Comparison of ENCODE assay signal across 1 cellular context in the genomic region with DNA sequence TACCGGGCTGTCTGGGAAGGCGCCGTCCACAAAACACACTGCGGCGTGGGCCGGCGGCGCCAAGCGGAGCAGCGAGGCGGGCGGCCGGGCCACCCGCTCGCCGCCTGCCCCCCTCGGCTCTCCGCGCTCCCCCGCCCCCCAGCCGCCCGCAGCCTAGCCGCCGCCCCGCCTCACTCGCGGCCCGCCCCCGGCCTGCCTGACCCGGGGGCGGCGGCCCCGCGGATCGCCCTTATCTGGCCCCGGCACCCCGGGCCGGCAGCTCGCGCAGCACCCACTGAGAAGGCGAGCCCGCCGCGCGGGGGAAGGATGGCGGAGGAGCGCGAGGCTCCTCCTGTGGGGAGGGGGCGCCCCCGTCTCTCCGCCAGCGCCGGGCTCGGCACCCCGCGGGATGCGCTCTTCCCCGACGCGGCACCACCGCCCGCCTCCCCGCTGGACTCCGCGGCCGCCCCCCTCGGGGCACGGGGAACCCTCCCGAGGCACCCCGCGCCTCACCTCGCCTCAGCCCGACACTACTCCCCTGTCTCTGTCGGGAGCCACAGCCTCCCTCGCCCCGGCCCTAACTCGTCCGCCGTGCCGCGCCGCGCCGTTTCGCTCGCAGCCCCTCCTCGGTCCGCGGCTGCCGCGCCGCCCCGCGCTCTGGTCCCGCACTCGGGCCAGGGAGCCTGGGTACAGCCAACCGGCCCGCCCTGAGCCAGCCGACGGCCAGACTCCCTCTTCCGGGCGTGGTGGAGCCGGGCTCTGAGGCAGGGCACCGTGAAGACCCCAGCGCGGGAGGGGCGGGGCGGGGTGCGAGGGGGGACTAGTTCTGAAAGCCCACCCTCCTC.
TF ChIP-seq lines count a peak whose summit lies in the region.

No MANE protein-coding gene starts in this region.

TF ChIP-seq in K562, 482 proteins besides CTCF, POLR2A, EP300 and RAD21 (continued from another document):
- TF ChIP-seq POLR2G (IDR thresholded peaks at IDR 0.05; ENCODE audit: low read depth, low read length) (peak; percentile 89), SAFB (IDR thresholded peaks at IDR 0.05; ENCODE audit: borderline replicate concordance, low read depth, low read length) (no peak), MCM7 (IDR thresholded peaks at IDR 0.05) (no peak), FOSL1 (tag; conservative IDR thresholded peaks at IDR 0.05) (no peak), ZNF431 (CRISPR knock-in tag; IDR thresholded peaks at IDR 0.05) (no peak), RBM34 (IDR thresholded peaks at IDR 0.05; ENCODE audit: borderline replicate concordance, insufficient read depth, low read length) (no peak), PHTF2 (CRISPR knock-in tag; IDR thresholded peaks at IDR 0.05) (no peak), CBFA2T3 (IDR thresholded peaks at IDR 0.05) (0 out of 2 replicates have a peak, but pooled peaks have one; percentile 10), TCF15 (CRISPR knock-in tag; IDR thresholded peaks at IDR 0.05) (no peak), NFIC (IDR thresholded peaks at IDR 0.05) (no peak), HNRNPUL1 (IDR thresholded peaks at IDR 0.05; ENCODE audit: low read length) (no peak), TCF7L2 (IDR thresholded peaks at IDR 0.05; ENCODE audit: low read depth, low read length) (no peak), CEBPG (CRISPR knock-in tag; IDR thresholded peaks at IDR 0.05) (no peak), CEBPG (tag; conservative IDR thresholded peaks at IDR 0.05 in 1 of 2, IDR thresholded peaks at IDR 0.05 in 1 of 2) (no peak), ZC3H4 (CRISPR knock-in tag; IDR thresholded peaks at IDR 0.05; ENCODE audit: borderline replicate concordance) (peak; percentile 88; the same call in 1 of the 2 replicates), DACH1 (IDR thresholded peaks at IDR 0.05; ENCODE audit: partially characterized antibody) (no peak), ZNF444 (CRISPR knock-in tag; IDR thresholded peaks at IDR 0.05) (no peak), ZNF324 (CRISPR knock-in tag; IDR thresholded peaks at IDR 0.05) (no peak), MYC (IDR thresholded peaks at IDR 0.05; ENCODE audit: low read depth, low read length) (no peak), MYC (CRISPR knock-in tag; IDR thresholded peaks at IDR 0.05; ENCODE audit: borderline replicate concordance, low read depth) (no peak), YY1 (IDR thresholded peaks at IDR 0.05; ENCODE audit: borderline replicate concordance in 1 of 3, control insufficient read depth in 1 of 3, extremely low read depth in 1 of 3, insufficient read depth in 3 of 3, insufficient read length in 1 of 3, insufficient replicate concordance in 2 of 3, low read depth in 1 of 3, low read length in 2 of 3) (peak in 1 of 3 experiments; percentile 86), SMARCC2 (IDR thresholded peaks at IDR 0.05; ENCODE audit: low read depth) (no peak)
- TF ChIP-seq, protein P1, sequence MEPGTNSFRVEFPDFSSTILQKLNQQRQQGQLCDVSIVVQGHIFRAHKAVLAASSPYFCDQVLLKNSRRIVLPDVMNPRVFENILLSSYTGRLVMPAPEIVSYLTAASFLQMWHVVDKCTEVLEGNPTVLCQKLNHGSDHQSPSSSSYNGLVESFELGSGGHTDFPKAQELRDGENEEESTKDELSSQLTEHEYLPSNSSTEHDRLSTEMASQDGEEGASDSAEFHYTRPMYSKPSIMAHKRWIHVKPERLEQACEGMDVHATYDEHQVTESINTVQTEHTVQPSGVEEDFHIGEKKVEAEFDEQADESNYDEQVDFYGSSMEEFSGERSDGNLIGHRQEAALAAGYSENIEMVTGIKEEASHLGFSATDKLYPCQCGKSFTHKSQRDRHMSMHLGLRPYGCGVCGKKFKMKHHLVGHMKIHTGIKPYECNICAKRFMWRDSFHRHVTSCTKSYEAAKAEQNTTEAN (CRISPR knock-in tag; IDR thresholded peaks at IDR 0.05) = no peak
- TF ChIP-seq, protein P2, sequence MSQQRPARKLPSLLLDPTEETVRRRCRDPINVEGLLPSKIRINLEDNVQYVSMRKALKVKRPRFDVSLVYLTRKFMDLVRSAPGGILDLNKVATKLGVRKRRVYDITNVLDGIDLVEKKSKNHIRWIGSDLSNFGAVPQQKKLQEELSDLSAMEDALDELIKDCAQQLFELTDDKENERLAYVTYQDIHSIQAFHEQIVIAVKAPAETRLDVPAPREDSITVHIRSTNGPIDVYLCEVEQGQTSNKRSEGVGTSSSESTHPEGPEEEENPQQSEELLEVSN (IDR thresholded peaks at IDR 0.05; ENCODE audit: borderline replicate concordance in 1 of 2, extremely low read depth in 1 of 2, insufficient read depth in 1 of 2, insufficient read length in 1 of 2, low read depth in 1 of 2, low read length in 1 of 2, poor library complexity in 1 of 2, severe bottlenecking in 1 of 2) = peak in 1 of 2 experiments; percentile 69
- TF ChIP-seq, protein P3, sequence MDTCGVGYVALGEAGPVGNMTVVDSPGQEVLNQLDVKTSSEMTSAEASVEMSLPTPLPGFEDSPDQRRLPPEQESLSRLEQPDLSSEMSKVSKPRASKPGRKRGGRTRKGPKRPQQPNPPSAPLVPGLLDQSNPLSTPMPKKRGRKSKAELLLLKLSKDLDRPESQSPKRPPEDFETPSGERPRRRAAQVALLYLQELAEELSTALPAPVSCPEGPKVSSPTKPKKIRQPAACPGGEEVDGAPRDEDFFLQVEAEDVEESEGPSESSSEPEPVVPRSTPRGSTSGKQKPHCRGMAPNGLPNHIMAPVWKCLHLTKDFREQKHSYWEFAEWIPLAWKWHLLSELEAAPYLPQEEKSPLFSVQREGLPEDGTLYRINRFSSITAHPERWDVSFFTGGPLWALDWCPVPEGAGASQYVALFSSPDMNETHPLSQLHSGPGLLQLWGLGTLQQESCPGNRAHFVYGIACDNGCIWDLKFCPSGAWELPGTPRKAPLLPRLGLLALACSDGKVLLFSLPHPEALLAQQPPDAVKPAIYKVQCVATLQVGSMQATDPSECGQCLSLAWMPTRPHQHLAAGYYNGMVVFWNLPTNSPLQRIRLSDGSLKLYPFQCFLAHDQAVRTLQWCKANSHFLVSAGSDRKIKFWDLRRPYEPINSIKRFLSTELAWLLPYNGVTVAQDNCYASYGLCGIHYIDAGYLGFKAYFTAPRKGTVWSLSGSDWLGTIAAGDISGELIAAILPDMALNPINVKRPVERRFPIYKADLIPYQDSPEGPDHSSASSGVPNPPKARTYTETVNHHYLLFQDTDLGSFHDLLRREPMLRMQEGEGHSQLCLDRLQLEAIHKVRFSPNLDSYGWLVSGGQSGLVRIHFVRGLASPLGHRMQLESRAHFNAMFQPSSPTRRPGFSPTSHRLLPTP (IDR thresholded peaks at IDR 0.05; ENCODE audit: borderline replicate concordance, extremely low read depth, insufficient read length) = no peak
